In genomic region chrX:151398346-151398745, GRCh38 we compare ENCODE assay signal across 12 cellular contexts. TPM values are rescaled to one million over a fixed set of nuclear protein-coding genes. Genes with fewer than 3 reads are reported as not detected.
A peak's percentile ranks its signal among the peaks of the same experiment; 100 is the strongest.
DNase-seq lines count a peak whose midpoint lies in the region; ATAC-seq, FAIRE-seq and TF ChIP-seq lines count a peak whose summit lies in the region.
"Had no signal": no experiment of that assay in that cellular context is flagged by ENCODE, and none has a peak within 500 bp of the region (broad histone marks: within the 10 kb centered on the region; RNA-seq: fewer than 3 reads in every experiment).

No MANE protein-coding gene starts in this region.

- TF ChIP-seq POLR2A in endothelial cell of umbilical vein (IDR thresholded peaks at IDR 0.05; ENCODE audit: low read depth, low read length) = no peak

- CTCF ChIA-PET in OCI-LY7 (lab: Charles Lee; ENCODE audit: unreplicated experiment) = no interaction called here
- CTCF ChIA-PET in endothelial cell of umbilical vein (lab: Charles Lee) = no interaction called here
- CTCF ChIA-PET in RWPE1 (lab: Yijun Ruan, JAX) = no interaction called here

- no peak overlapping the region for H3K27ac ChIP-seq in OCI-LY7 (ENCODE audit: low read depth, low read length, poor library complexity, severe bottlenecking)
- no peak overlapping the region for H3K27ac ChIP-seq in endothelial cell of umbilical vein (ENCODE audit: insufficient read depth, low read depth, low read length)
- no peak overlapping the region for H3K27ac ChIP-seq in smooth muscle cell (ENCODE audit: low read depth)
- H3K27ac ChIP-seq in RWPE1 = no peak overlapping the region

- H3K36me3 Mint-ChIP-seq in activated T-cell treated with anti-CD3 and anti-CD28 coated beads, Interleukin-2, amount 50 U/mL, for 4 hours (ENCODE audit: insufficient read depth) = peaks cover 8% of the 10 kb centered on the region

- H3K4me3 Mint-ChIP-seq in activated T-cell treated with anti-CD3 and anti-CD28 coated beads, Interleukin-2, amount 50 U/mL, for 4 hours = peak overlapping the region; percentile 94

- H3K4me3 ChIP-seq in OCI-LY7 (ENCODE audit: low read depth, low read length, poor library complexity, severe bottlenecking) (peak overlapping the region; percentile 98), endothelial cell of umbilical vein (replicated peaks in 1 of 3; ENCODE audit: insufficient read depth in 1 of 3, low read depth in 1 of 3, low read length in 3 of 3) (no peak overlapping the region), smooth muscle cell (peak overlapping the region; percentile 85)

- peaks cover 53% of the 10 kb centered on the region for H3K4me1 Mint-ChIP-seq in activated T-cell treated with anti-CD3 and anti-CD28 coated beads, Interleukin-2, amount 50 U/mL, for 4 hours (ENCODE audit: low read depth)

- no peak for TF ChIP-seq CTCF in OCI-LY7 (conservative IDR thresholded peaks at IDR 0.05; ENCODE audit: low read length)
- no peak for TF ChIP-seq CTCF in endothelial cell of umbilical vein (IDR thresholded peaks at IDR 0.05; ENCODE audit: extremely low read depth in 1 of 2, insufficient read depth in 1 of 2, low read depth in 1 of 2, low read length in 2 of 2)
- TF ChIP-seq CTCF in smooth muscle cell (IDR thresholded peaks at IDR 0.05; ENCODE audit: borderline replicate concordance, insufficient read depth, poor library complexity, severe bottlenecking) = no peak
- TF ChIP-seq CTCF in RWPE1 (conservative IDR thresholded peaks at IDR 0.05; ENCODE audit: low read depth) = no peak

- WGBS in smooth muscle cell (ENCODE audit: low lambda C conversion rate) = 76% methylated on average over 3 of the region's 3 CpGs

- H3K27me3 Mint-ChIP-seq in activated T-cell treated with anti-CD3 and anti-CD28 coated beads, Interleukin-2, amount 50 U/mL, for 4 hours (ENCODE audit: low read depth) = no peaks in the 10 kb centered on the region

- H2AFZ ChIP-seq in OCI-LY7 (ENCODE audit: low read length) (no peak overlapping the region), endothelial cell of umbilical vein (ENCODE audit: low read depth, low read length) (no peak overlapping the region), smooth muscle cell (ENCODE audit: low read depth) (no peak overlapping the region)

- peaks cover 31% of the 10 kb centered on the region for H3K36me3 ChIP-seq in OCI-LY7 (ENCODE audit: insufficient read depth, low read length)
- H3K36me3 ChIP-seq in endothelial cell of umbilical vein (ENCODE audit: control insufficient read depth in 2 of 2, extremely low read depth in 1 of 2, insufficient read depth in 2 of 2, low read length in 2 of 2) = no peaks in the 10 kb centered on the region
- H3K36me3 ChIP-seq in smooth muscle cell (ENCODE audit: low read depth) = no peaks in the 10 kb centered on the region

- no peaks in the 10 kb centered on the region for H3K9me1 ChIP-seq in endothelial cell of umbilical vein (replicated peaks; ENCODE audit: control insufficient read depth, extremely low read depth, insufficient read depth, low read length)

- H4K20me1 ChIP-seq in OCI-LY7 (ENCODE audit: insufficient read depth, low read length) = peaks cover 24% of the 10 kb centered on the region
- H4K20me1 ChIP-seq in endothelial cell of umbilical vein (replicated peaks; ENCODE audit: control insufficient read depth, extremely low read depth, insufficient read depth, low read length) = no peaks in the 10 kb centered on the region
- peaks cover 34% of the 10 kb centered on the region for H4K20me1 ChIP-seq in smooth muscle cell (ENCODE audit: low read depth)

- H3K9ac ChIP-seq in endothelial cell of umbilical vein (replicated peaks; ENCODE audit: extremely low read depth, insufficient read depth, low read length) = no peak overlapping the region
- H3K9ac ChIP-seq in smooth muscle cell (ENCODE audit: low read depth) = no peak overlapping the region

- H3K27me3 ChIP-seq in endothelial cell of umbilical vein (ENCODE audit: control insufficient read depth in 2 of 2, insufficient read depth in 2 of 2, low read length in 2 of 2) = no peaks in the 10 kb centered on the region
- no peaks in the 10 kb centered on the region for H3K27me3 ChIP-seq in smooth muscle cell (ENCODE audit: low read depth)

- dilution Hi-C loops in endothelial cell of umbilical vein (cut with MboI; ENCODE audit: extremely low pct_ligation_motif_present, low sequenced_read_pairs) = no loop called here

- no peaks in the 10 kb centered on the region for H3K9me2 ChIP-seq in OCI-LY7 (ENCODE audit: insufficient read depth, low read length)

- H3K4me1 ChIP-seq in OCI-LY7 (ENCODE audit: insufficient read depth, low read length, poor library complexity, severe bottlenecking) (peaks cover 35% of the 10 kb centered on the region), endothelial cell of umbilical vein (ENCODE audit: control insufficient read depth, extremely low read depth, insufficient read depth, low read length) (peaks cover 19% of the 10 kb centered on the region), smooth muscle cell (ENCODE audit: low read depth) (peaks cover 5% of the 10 kb centered on the region)

- peaks cover 69% of the 10 kb centered on the region for H3K79me2 ChIP-seq in OCI-LY7 (ENCODE audit: insufficient read depth, low read depth, low read length)
- H3K79me2 ChIP-seq in endothelial cell of umbilical vein (ENCODE audit: control insufficient read depth, insufficient read depth, low read length) = peaks cover 64% of the 10 kb centered on the region
- H3K79me2 ChIP-seq in smooth muscle cell (ENCODE audit: low read depth) = peaks cover 58% of the 10 kb centered on the region

- ATAC-seq in activated T-cell treated with anti-CD3 and anti-CD28 coated beads, Interleukin-2, amount 50 U/mL, for 4 hours = no peak

- no peaks in the 10 kb centered on the region for H3K9me3 Mint-ChIP-seq in activated T-cell treated with anti-CD3 and anti-CD28 coated beads, Interleukin-2, amount 50 U/mL, for 4 hours

- DNase-seq in activated T-cell treated with anti-CD3 and anti-CD28 coated beads, Interleukin-2, amount 50 U/mL, for 4 hours = no peak
- no peak for DNase-seq in activated T-cell treated with anti-CD3 and anti-CD28 coated beads, Interleukin-2, amount 50 U/mL, for 1 hour
- DNase-seq in OCI-LY7 (ENCODE audit: low spot score) = peak; percentile 1
- no peak for DNase-seq in endothelial cell of umbilical vein (ENCODE audit: low read depth, low spot score)
- DNase-seq in smooth muscle cell (lab: John Stamatoyannopoulos, UW; ENCODE audit: unreplicated experiment) = no peak
- no peak for DNase-seq in RWPE1 (ENCODE audit: low spot score)
- no peak for DNase-seq in H4 (ENCODE audit: low spot score)
- DNase-seq in posterior vena cava (ENCODE audit: low spot score) = no peak
- DNase-seq: activated CD4-positive, alpha-beta T cell treated with anti-CD3 and anti-CD28 coated beads, Interleukin-2, amount 50 U/mL, for 1 hour; C1 segment of cervical spinal cord; cerebellar nuclear complex; KG1 had no signal

- H3K4me2 ChIP-seq in OCI-LY7 (ENCODE audit: low read length) (peak overlapping the region; percentile 73), endothelial cell of umbilical vein (ENCODE audit: insufficient read depth, low read length) (peak overlapping the region; percentile 62), smooth muscle cell (peak overlapping the region; percentile 84)

- H3K9me3 ChIP-seq in OCI-LY7 (ENCODE audit: low read length) (no peaks in the 10 kb centered on the region), endothelial cell of umbilical vein (replicated peaks; ENCODE audit: control insufficient read depth, insufficient read depth, low read length) (no peaks in the 10 kb centered on the region), smooth muscle cell (replicated peaks; ENCODE audit: low read depth) (no peaks in the 10 kb centered on the region)

- POLR2A ChIA-PET in OCI-LY7 (lab: Charles Lee) (interaction anchor here (0.7 to 1.6 kb wide), 2 partner anchors 738 to 1459 kb away, joined by 3 to 4 read pairs; no protein-coding TSS in a partner anchor), endothelial cell of umbilical vein (lab: Charles Lee) (no interaction called here), RWPE1 (lab: Yijun Ruan, JAX; ENCODE audit: low non-redundant PET) (no interaction called here)

- no peaks in the 10 kb centered on the region for H3F3A ChIP-seq in smooth muscle cell (ENCODE audit: low read depth)

- intact Hi-C loops in OCI-LY7 (cut with micrococcal nuclease; ENCODE audit: unreplicated experiment) = loop anchor here (5.0 kb wide), 1 partner anchor 416 kb away; the partner anchor contains the start of gene HMGB3
- intact Hi-C loops in endothelial cell of umbilical vein (cut with micrococcal nuclease) = no loop called here
- intact Hi-C loops in posterior vena cava (cut with DNase I) = no loop called here

- FAIRE-seq in endothelial cell of umbilical vein (lab: Jason Lieb, UNC) = no peak

- BruUV-seq in OCI-LY7 (replicated peaks; lab: Mats Ljungman, UMichigan) (no TSS peak), endothelial cell of umbilical vein (replicated peaks; lab: Mats Ljungman, UMichigan) (no TSS peak)

TF ChIP-seq in endothelial cell of umbilical vein, 7 proteins besides CTCF, POLR2A, EP300 and RAD21 (continues in another document):
- TF ChIP-seq GATA2 (IDR thresholded peaks at IDR 0.05; ENCODE audit: insufficient read depth, insufficient read length, low read depth, low read length) (no peak), EZH2 (IDR thresholded peaks at IDR 0.05; ENCODE audit: borderline replicate concordance, low read depth, low read length, severe bottlenecking) (no peak), MYC (IDR thresholded peaks at IDR 0.05; ENCODE audit: low read depth, low read length) (no peak), JUN (IDR thresholded peaks at IDR 0.05; ENCODE audit: borderline replicate concordance, insufficient read depth, insufficient read length, low read depth) (no peak)
- TF ChIP-seq, protein P1, sequence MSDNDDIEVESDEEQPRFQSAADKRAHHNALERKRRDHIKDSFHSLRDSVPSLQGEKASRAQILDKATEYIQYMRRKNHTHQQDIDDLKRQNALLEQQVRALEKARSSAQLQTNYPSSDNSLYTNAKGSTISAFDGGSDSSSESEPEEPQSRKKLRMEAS (IDR thresholded peaks at IDR 0.05; ENCODE audit: insufficient read depth, insufficient read length) = no peak

RNA-seq across cellular contexts. Expression of gene VMA21, which starts 1.3 kb away (rescaled TPM):
- total RNA-seq in activated T-cell treated with anti-CD3 and anti-CD28 coated beads, Interleukin-2, amount 50 U/mL, for 4 hours = 100 to 1,000 TPM in 1 of 3 donors, 10 to 100 TPM in 2; 80.4 to 102 (median 81.0) TPM
- 26.1 and 33.7 TPM in 2 replicates for total RNA-seq in OCI-LY7 (2014; rRNA removed; shearing (Covaris generic))
- total RNA-seq in OCI-LY7 (2022) (48.1 and 50.2 TPM in 2 replicates), endothelial cell of umbilical vein (34.2 and 40.9 TPM in 2 replicates), smooth muscle cell (31.9 and 38.1 TPM in 2 replicates), posterior vena cava (10 to 100 TPM; 24.8 to 25.1 TPM)
- polyA plus RNA-seq in endothelial cell of umbilical vein (11.6 and 12.7 TPM in 2 replicates), smooth muscle cell (18.4 and 19.9 TPM in 2 replicates)
- 13.9 and 14.2 TPM in 2 replicates for polyA plus RNA-seq in endothelial cell of umbilical vein (2011; cell fraction: cytosol; rRNA removed)
- polyA plus RNA-seq in endothelial cell of umbilical vein (2011; cell fraction: nucleus; rRNA removed) = 5.1 and 7.0 TPM in 2 replicates
- polyA plus RNA-seq in endothelial cell of umbilical vein (2012) = 13.9 and 15.0 TPM in 2 replicates
- 44.6 and 64.8 TPM in 2 replicates for polyA minus RNA-seq in endothelial cell of umbilical vein
- 42.4 TPM for polyA minus RNA-seq in endothelial cell of umbilical vein (2011; cell fraction: cytosol; rRNA and poly(A)+ RNA removed)
- 5.5 and 8.9 TPM in 2 replicates for polyA minus RNA-seq in endothelial cell of umbilical vein (2011; cell fraction: nucleus; rRNA and poly(A)+ RNA removed)
- 86.5 and 97.4 TPM in 2 replicates for total RNA-seq in H4 (2014; rRNA removed; shearing (Covaris generic))

Comparison
In these comparisons a context has a peak if more than half of its experiments do, and no peak if none do; other contexts are left out.
1. H3K4me3 ChIP-seq: peak in OCI-LY7 (single experiment) and smooth muscle cell (single experiment); none in endothelial cell of umbilical vein (0 of 3).
2. Peak in every context shown above with its lines, with median percentiles within 50 percentile points of each other: H3K4me2 ChIP-seq.